8 cellular contexts compared by ENCODE assay signal in genomic region chr9:99222416-99223280, GRCh38. TPM values are rescaled to one million over a fixed set of nuclear protein-coding genes. Genes with fewer than 3 reads are reported as not detected.
DNase-seq lines count a peak whose midpoint lies in the region; ATAC-seq and TF ChIP-seq lines count a peak whose summit lies in the region.

No MANE protein-coding gene starts in this region.

- no peaks in the 10 kb centered on the region for H3F3A ChIP-seq in smooth muscle cell (ENCODE audit: low read depth)

- H3K4me2 ChIP-seq in hepatocyte (peak overlapping the region; percentile 91), smooth muscle cell (peak overlapping the region; percentile 98)

- peak overlapping the region; percentile 99 for H3K9ac ChIP-seq in smooth muscle cell (ENCODE audit: low read depth)

- no peaks in the 10 kb centered on the region for H3K27me3 ChIP-seq in hepatocyte
- H3K27me3 ChIP-seq in smooth muscle cell (ENCODE audit: low read depth) = no peaks in the 10 kb centered on the region

- DNase-seq in T-helper 1 cell = no peak
- no peak for DNase-seq in activated T-helper 1 cell treated with anti-CD3 and anti-CD28 coated beads, Interleukin-12 subunit alpha, Interleukin-12 subunit beta, Interleukin-2, Interleukin-4 antibody, amounts not matched to agents 30 ng/mL and 10 ng/mL and 1 ng/mL, durations not matched to agents 14 hours and 24 hours and 36 hours (ENCODE audit: low spot score)
- DNase-seq in hepatocyte (ENCODE audit: low spot score) = no peak
- no peak for DNase-seq in smooth muscle cell (lab: John Stamatoyannopoulos, UW; ENCODE audit: unreplicated experiment)
- DNase-seq in HuH-7.5 (ENCODE audit: low spot score) = no peak
- no peak for DNase-seq in activated CD4-positive, alpha-beta T cell treated with anti-CD3 and anti-CD28 coated beads, Interleukin-2, amount 50 U/mL, for 48 hours

- H4K20me1 ChIP-seq in hepatocyte (ENCODE audit: insufficient read depth, poor library complexity, severe bottlenecking) (peaks cover 57% of the 10 kb centered on the region), smooth muscle cell (ENCODE audit: low read depth) (peaks cover 79% of the 10 kb centered on the region)

- WGBS in hepatocyte (ENCODE audit: low lambda C conversion rate, missing lambda C conversion rate) = 11% methylated on average over 30 of the region's 30 CpGs
- 11% methylated on average over 30 of the region's 30 CpGs for WGBS in smooth muscle cell (ENCODE audit: low lambda C conversion rate)

- H3K36me3 ChIP-seq in hepatocyte (replicated peaks; ENCODE audit: insufficient read depth, low read depth) (no peaks in the 10 kb centered on the region), smooth muscle cell (ENCODE audit: low read depth) (no peaks in the 10 kb centered on the region)

- H3K4me1 ChIP-seq in hepatocyte (ENCODE audit: insufficient read depth) (peaks cover 32% of the 10 kb centered on the region), smooth muscle cell (ENCODE audit: low read depth) (peaks cover 33% of the 10 kb centered on the region)

- peaks cover 81% of the 10 kb centered on the region for H3K79me2 ChIP-seq in hepatocyte
- H3K79me2 ChIP-seq in smooth muscle cell (ENCODE audit: low read depth) = peaks cover 86% of the 10 kb centered on the region

- peaks cover 43% of the 10 kb centered on the region for H3K36me3 Mint-ChIP-seq in T-helper 1 cell treated with Interleukin-12 subunit alpha and Interleukin-12 subunit beta and Interleukin-4 antibody, amounts not matched to agents 30 μg/mL and 1 μg/mL, for 36 hours (ENCODE audit: low read depth)
- H3K36me3 Mint-ChIP-seq in activated T-helper 1 cell treated with anti-CD3 and anti-CD28 coated beads, Interleukin-12 subunit alpha, Interleukin-12 subunit beta, Interleukin-2, Interleukin-4 antibody, amounts not matched to agents 30 ng/mL and 10 ng/mL and 1 ng/mL, durations not matched to agents 14 hours and 24 hours and 36 hours (ENCODE audit: low read depth) = peaks cover 53% of the 10 kb centered on the region

- H3K4me1 Mint-ChIP-seq in T-helper 1 cell treated with Interleukin-12 subunit alpha and Interleukin-12 subunit beta and Interleukin-4 antibody, amounts not matched to agents 30 μg/mL and 1 μg/mL, for 36 hours (ENCODE audit: low read depth) = peaks cover 47% of the 10 kb centered on the region
- H3K4me1 Mint-ChIP-seq in activated T-helper 1 cell treated with anti-CD3 and anti-CD28 coated beads, Interleukin-12 subunit alpha, Interleukin-12 subunit beta, Interleukin-2, Interleukin-4 antibody, amounts not matched to agents 30 ng/mL and 10 ng/mL and 1 ng/mL, durations not matched to agents 14 hours and 24 hours and 36 hours (ENCODE audit: low read depth) = peaks cover 59% of the 10 kb centered on the region

- peak overlapping the region; percentile 92 for H3K27ac ChIP-seq in hepatocyte
- peak overlapping the region; percentile 99 for H3K27ac ChIP-seq in smooth muscle cell (ENCODE audit: low read depth)

- intact Hi-C loops in activated T-helper 1 cell treated with anti-CD3 and anti-CD28 coated beads, Interleukin-12 subunit alpha, Interleukin-12 subunit beta, Interleukin-2, Interleukin-4 antibody, amounts not matched to agents 30 ng/mL and 10 ng/mL and 1 ng/mL, durations not matched to agents 14 hours and 24 hours and 36 hours (cut with micrococcal nuclease) = loop anchor here (1.0 to 10.0 kb wide), 10 partner anchors 14 to 1375 kb away; partner anchors contain the start of genes INVS, TEX10 and TRIM14

- H3K27ac Mint-ChIP-seq in T-helper 1 cell treated with Interleukin-12 subunit alpha and Interleukin-12 subunit beta and Interleukin-4 antibody, amounts not matched to agents 30 μg/mL and 1 μg/mL, for 36 hours = peak overlapping the region; percentile 99
- H3K27ac Mint-ChIP-seq in activated T-helper 1 cell treated with anti-CD3 and anti-CD28 coated beads, Interleukin-12 subunit alpha, Interleukin-12 subunit beta, Interleukin-2, Interleukin-4 antibody, amounts not matched to agents 30 ng/mL and 10 ng/mL and 1 ng/mL, durations not matched to agents 14 hours and 24 hours and 36 hours = peak overlapping the region; percentile 98

- H2AFZ ChIP-seq in hepatocyte (peak overlapping the region; percentile 31), smooth muscle cell (ENCODE audit: low read depth) (peak overlapping the region; percentile 87)

- H3K9me3 Mint-ChIP-seq in T-helper 1 cell treated with Interleukin-12 subunit alpha and Interleukin-12 subunit beta and Interleukin-4 antibody, amounts not matched to agents 30 μg/mL and 1 μg/mL, for 36 hours = no peaks in the 10 kb centered on the region
- no peaks in the 10 kb centered on the region for H3K9me3 Mint-ChIP-seq in activated T-helper 1 cell treated with anti-CD3 and anti-CD28 coated beads, Interleukin-12 subunit alpha, Interleukin-12 subunit beta, Interleukin-2, Interleukin-4 antibody, amounts not matched to agents 30 ng/mL and 10 ng/mL and 1 ng/mL, durations not matched to agents 14 hours and 24 hours and 36 hours

- no peak for TF ChIP-seq CTCF in hepatocyte (IDR thresholded peaks at IDR 0.05; ENCODE audit: poor library complexity)
- no peak for TF ChIP-seq CTCF in smooth muscle cell (IDR thresholded peaks at IDR 0.05; ENCODE audit: borderline replicate concordance, insufficient read depth, poor library complexity, severe bottlenecking)

- peak; percentile 18 for ATAC-seq in HG03045 (IDR thresholded peaks at IDR 0.05; ENCODE audit: unreplicated experiment)

- no peaks in the 10 kb centered on the region for H3K9me3 ChIP-seq in hepatocyte (ENCODE audit: low read depth)
- no peaks in the 10 kb centered on the region for H3K9me3 ChIP-seq in smooth muscle cell (replicated peaks; ENCODE audit: low read depth)

- H3K4me3 ChIP-seq in hepatocyte = peak overlapping the region; percentile 60
- H3K4me3 ChIP-seq in smooth muscle cell = peak overlapping the region; percentile 96

- no peaks in the 10 kb centered on the region for H3K27me3 Mint-ChIP-seq in T-helper 1 cell treated with Interleukin-12 subunit alpha and Interleukin-12 subunit beta and Interleukin-4 antibody, amounts not matched to agents 30 μg/mL and 1 μg/mL, for 36 hours (ENCODE audit: low read depth)
- H3K27me3 Mint-ChIP-seq in activated T-helper 1 cell treated with anti-CD3 and anti-CD28 coated beads, Interleukin-12 subunit alpha, Interleukin-12 subunit beta, Interleukin-2, Interleukin-4 antibody, amounts not matched to agents 30 ng/mL and 10 ng/mL and 1 ng/mL, durations not matched to agents 14 hours and 24 hours and 36 hours (ENCODE audit: insufficient read depth) = no peaks in the 10 kb centered on the region

- H3K9me2 ChIP-seq in hepatocyte (replicated peaks; ENCODE audit: insufficient read depth) = no peaks in the 10 kb centered on the region

- H3K4me3 Mint-ChIP-seq in T-helper 1 cell treated with Interleukin-12 subunit alpha and Interleukin-12 subunit beta and Interleukin-4 antibody, amounts not matched to agents 30 μg/mL and 1 μg/mL, for 36 hours = peak overlapping the region; percentile 96
- peak overlapping the region; percentile 99 for H3K4me3 Mint-ChIP-seq in activated T-helper 1 cell treated with anti-CD3 and anti-CD28 coated beads, Interleukin-12 subunit alpha, Interleukin-12 subunit beta, Interleukin-2, Interleukin-4 antibody, amounts not matched to agents 30 ng/mL and 10 ng/mL and 1 ng/mL, durations not matched to agents 14 hours and 24 hours and 36 hours

RNA-seq across cellular contexts. Expression of gene SEC61B, which starts 0.6 kb away (rescaled TPM):
- total RNA-seq in activated T-helper 1 cell treated with anti-CD3 and anti-CD28 coated beads, Interleukin-12 subunit alpha, Interleukin-12 subunit beta, Interleukin-2, Interleukin-4 antibody, amounts not matched to agents 30 ng/mL and 10 ng/mL and 1 ng/mL, durations not matched to agents 14 hours and 24 hours and 36 hours = 180 and 184 TPM in 2 replicates
- total RNA-seq in hepatocyte (145 and 154 TPM in 2 replicates), smooth muscle cell (334 and 385 TPM in 2 replicates)
- polyA plus RNA-seq in hepatocyte (365 and 377 TPM in 2 replicates), smooth muscle cell (471 and 549 TPM in 2 replicates)

RNA-seq across cellular contexts. Expression of gene ALG2, which starts 0.9 kb away (rescaled TPM):
- 37.6 and 39.7 TPM in 2 replicates for total RNA-seq in activated T-helper 1 cell treated with anti-CD3 and anti-CD28 coated beads, Interleukin-12 subunit alpha, Interleukin-12 subunit beta, Interleukin-2, Interleukin-4 antibody, amounts not matched to agents 30 ng/mL and 10 ng/mL and 1 ng/mL, durations not matched to agents 14 hours and 24 hours and 36 hours
- total RNA-seq in hepatocyte (51.9 and 55.8 TPM in 2 replicates), smooth muscle cell (53.6 and 60.4 TPM in 2 replicates)
- polyA plus RNA-seq in hepatocyte (48.3 and 64.0 TPM in 2 replicates), smooth muscle cell (50.1 and 53.9 TPM in 2 replicates)
